ENCODE assay signal across 18 cellular contexts in genomic region chr12:108649126-108649525, GRCh38. TPM values are rescaled to one million over a fixed set of nuclear protein-coding genes. Genes with fewer than 3 reads are reported as not detected.
DNase-seq lines count a peak whose midpoint lies in the region; TF ChIP-seq lines count a peak whose summit lies in the region.
"Had no signal": no experiment of that assay in that cellular context is flagged by ENCODE, and none has a peak within 500 bp of the region (broad histone marks: within the 10 kb centered on the region; RNA-seq: fewer than 3 reads in every experiment).

No MANE protein-coding gene starts in this region.

- BruUV-seq in A673 (replicated peaks; lab: Mats Ljungman, UMichigan): no TSS peak

- intact Hi-C loops in left ventricle myocardium inferior (cut with micrococcal nuclease): no loop called here
- intact Hi-C loops in uterus (cut with DNase I; ENCODE audit: low total_unique reads): no loop called here
- intact Hi-C loops in A673 (cut with micrococcal nuclease; ENCODE audit: unreplicated experiment): no loop called here

- H3K9me3 ChIP-seq in left ventricle myocardium inferior (replicated peaks) (no peaks in the 10 kb centered on the region), right atrium auricular region (no peaks in the 10 kb centered on the region), uterus (no peaks in the 10 kb centered on the region), A673 (ENCODE audit: low read depth, low read length, poor library complexity, severe bottlenecking) (no peaks in the 10 kb centered on the region)
- H3K9me3 ChIP-seq: HAP-1 had no signal

- H3K27me3 ChIP-seq in left ventricle myocardium inferior (ENCODE audit: low read depth) (no peaks in the 10 kb centered on the region), right atrium auricular region (no peaks in the 10 kb centered on the region), uterus (no peaks in the 10 kb centered on the region), A673 (replicated peaks; ENCODE audit: insufficient read depth, low read depth, low read length, poor library complexity) (no peaks in the 10 kb centered on the region)

- TF ChIP-seq CTCF in left ventricle myocardium inferior (IDR thresholded peaks at IDR 0.05; ENCODE audit: borderline replicate concordance) (no peak), right atrium auricular region (IDR thresholded peaks at IDR 0.05) (no peak), uterus (IDR thresholded peaks at IDR 0.05) (no peak), A673 (conservative IDR thresholded peaks at IDR 0.05; ENCODE audit: low read depth, low read length) (no peak)

- peaks cover 78% of the 10 kb centered on the region for H3K36me3 ChIP-seq in left ventricle myocardium inferior
- peaks cover 62% of the 10 kb centered on the region for H3K36me3 ChIP-seq in right atrium auricular region
- no peaks in the 10 kb centered on the region for H3K36me3 ChIP-seq in uterus
- H3K36me3 ChIP-seq in A673 (ENCODE audit: insufficient read depth, low read length, poor library complexity, severe bottlenecking): peaks cover 71% of the 10 kb centered on the region

- CTCF ChIA-PET in A673 (lab: Charles Lee): no interaction called here

- POLR2A ChIA-PET in A673 (lab: Charles Lee; ENCODE audit: low non-redundant PET): no interaction called here

- H3K27ac ChIP-seq in left ventricle myocardium inferior (replicated peaks) (peak overlapping the region; percentile 23), right atrium auricular region (no peak overlapping the region), uterus (peak overlapping the region; percentile 58 to 68), A673 (ENCODE audit: low read depth, low read length, poor library complexity, severe bottlenecking) (no peak overlapping the region)

- DNase-seq in left ventricle myocardium inferior: no peak
- DNase-seq in right atrium auricular region (ENCODE audit: low spot score): no peak
- DNase-seq in amniotic epithelial cell (ENCODE audit: low read depth): peak; percentile 58
- DNase-seq in glomerular visceral epithelial cell (ENCODE audit: extremely low spot score): peak; percentile 28
- DNase-seq in uterus: no peak
- DNase-seq in retina: no peak
- DNase-seq in SIG-M5 (lab: John Stamatoyannopoulos, UW): no peak
- no peak for DNase-seq in A673 (ENCODE audit: low spot score)
- DNase-seq: C1 segment of cervical spinal cord; GDM1; immature natural killer cell; MM.1S; NCI-H2171; NK-92 treated with Interleukin-12 subunit alpha and Interleukin-12 subunit beta, amount 100 ng/mL, for 24 hours; stimulated activated CD4-positive, alpha-beta T cell treated with anti-CD3 and anti-CD28 coated beads, Interleukin-4, amount 100 ng/mL, for 1 hour; stimulated activated naive CD4-positive, alpha-beta T cell had no signal

- no peak for TF ChIP-seq POLR2A in uterus (IDR thresholded peaks at IDR 0.05)

- H3K4me3 ChIP-seq in left ventricle myocardium inferior: no peak overlapping the region
- H3K4me3 ChIP-seq in right atrium auricular region: no peak overlapping the region
- H3K4me3 ChIP-seq in uterus: no peak overlapping the region
- no peak overlapping the region for H3K4me3 ChIP-seq in A673 (ENCODE audit: low read depth, low read length, poor library complexity, severe bottlenecking)
- H3K4me3 ChIP-seq: HAP-1 had no signal

- H3K4me1 ChIP-seq in left ventricle myocardium inferior: peaks cover 81% of the 10 kb centered on the region
- H3K4me1 ChIP-seq in right atrium auricular region: peaks cover 0 to 45% of the 10 kb centered on the region in 2 donors
- H3K4me1 ChIP-seq in uterus: peaks cover 5 to 6% of the 10 kb centered on the region in 2 donors
- no peaks in the 10 kb centered on the region for H3K4me1 ChIP-seq in A673 (ENCODE audit: insufficient read depth, low read length, poor library complexity, severe bottlenecking)
- H3K4me1 ChIP-seq: HAP-1 had no signal

RNA-seq across cellular contexts. Expression of gene SELPLG, which starts 15.4 kb away (rescaled TPM):
- 3.4 TPM for total RNA-seq in left ventricle myocardium inferior
- total RNA-seq in right atrium auricular region: 1 to 10 TPM; 3.7 to 7.7 TPM
- total RNA-seq in uterus: 1 to 10 TPM; 1.5 to 6.5 (median 2.9) TPM
- total RNA-seq in A673 (2021): 0.34 and 0.35 TPM in 2 replicates

RNA-seq across cellular contexts. Expression of gene TMEM119, which starts 51.2 kb away (rescaled TPM):
- 1.3 TPM for total RNA-seq in left ventricle myocardium inferior
- 1 to 10 TPM; 1.8 to 5.5 TPM for total RNA-seq in right atrium auricular region
- total RNA-seq in uterus: 100 to 1,000 TPM in 1 of 4 donors, 10 to 100 TPM in 2, 1 to 10 TPM in 1; 9.1 to 102 (median 12.4) TPM
- total RNA-seq in A673 (2021): 1.0 TPM in 1 of 2 replicates, not detected in the other
- total RNA-seq: pulmonary artery endothelial cell had no signal

Comparison
In these comparisons a context has a peak if more than half of its experiments do, and no peak if none do; other contexts are left out.
1. H3K27ac ChIP-seq: peak in left ventricle myocardium inferior (single experiment) and uterus (2 of 2); none in right atrium auricular region (0 of 2) and A673 (single experiment).
2. DNase-seq: peak in amniotic epithelial cell (single experiment) and glomerular visceral epithelial cell (single experiment); none in left ventricle myocardium inferior (single experiment), right atrium auricular region (single experiment), uterus (0 of 2), retina (single experiment), SIG-M5 (single experiment) and A673 (single experiment).